Comparison of ENCODE assay signal across 8 cellular contexts in genomic region chrX:85003655-85004244, GRCh38. TPM values are rescaled to one million over a fixed set of nuclear protein-coding genes. Genes with fewer than 3 reads are reported as not detected.
DNase-seq lines count a peak whose midpoint lies in the region; ATAC-seq, FAIRE-seq and TF ChIP-seq lines count a peak whose summit lies in the region.

TSS of gene APOOL (plus strand) at chrX:85003877. CDS start at chrX:85003913, 36 bp downstream.

- H3K79me2 ChIP-seq in keratinocyte (ENCODE audit: control insufficient read depth, insufficient read depth, low read length), result peaks cover 16% of the 10 kb centered on the region

- H3K36me3 ChIP-seq in keratinocyte (ENCODE audit: control insufficient read depth in 2 of 2, extremely low read depth in 1 of 2, insufficient read depth in 2 of 2, low read length in 2 of 2), result no peaks in the 10 kb centered on the region

- H4K20me1 ChIP-seq in keratinocyte (ENCODE audit: control insufficient read depth, extremely low read depth, insufficient read depth, low read length), result no peaks in the 10 kb centered on the region

- H3K27me3 ChIP-seq in keratinocyte (ENCODE audit: control insufficient read depth, extremely low read depth, insufficient read depth, low read length), result no peaks in the 10 kb centered on the region

- peaks cover 3% of the 10 kb centered on the region for H3K4me1 ChIP-seq in keratinocyte (ENCODE audit: control insufficient read depth, extremely low read depth, insufficient read depth, low read length)

- FAIRE-seq in keratinocyte (lab: Jason Lieb, UNC), result no peak

- peak; percentile 95 for ATAC-seq in HG03175 (IDR thresholded peaks at IDR 0.05; ENCODE audit: unreplicated experiment)

- H3K9me1 ChIP-seq in keratinocyte (ENCODE audit: control insufficient read depth, extremely low read depth, insufficient read depth, low read length), result no peaks in the 10 kb centered on the region

- H3K27ac ChIP-seq in keratinocyte (ENCODE audit: control insufficient read depth, insufficient read depth, low read length), result peak within 1 kb of the TSS; percentile 78

- dilution Hi-C loops in keratinocyte (cut with MboI; ENCODE audit: extremely low pct_ligation_motif_present, low sequenced_read_pairs), result no loop called here

- H3K9ac ChIP-seq in keratinocyte (ENCODE audit: control insufficient read depth, extremely low read depth, insufficient read depth, low read length), result peak within 1 kb of the TSS; percentile 85

- H2AFZ ChIP-seq in keratinocyte (ENCODE audit: control insufficient read depth, low read length), result peak within 1 kb of the TSS; percentile 70

- in situ Hi-C loops in GM18951 (cut with MboI; ENCODE audit: low sequenced_read_pairs, unreplicated experiment), result no loop called here

- no peak for TF ChIP-seq CTCF in keratinocyte (optimal IDR thresholded peaks at IDR 0.05 in 1 of 3, IDR thresholded peaks at IDR 0.05 in 1 of 3, conservative IDR thresholded peaks at IDR 0.05 in 1 of 3; ENCODE audit: extremely low read depth in 1 of 3, insufficient read depth in 2 of 3, low read length in 3 of 3)

- no peaks in the 10 kb centered on the region for H3K9me3 ChIP-seq in keratinocyte (ENCODE audit: control insufficient read depth, low read depth, low read length)

- DNase-seq in AG08395 (ENCODE audit: low spot score) (peak; percentile 82), NCI-H345 (lab: John Stamatoyannopoulos, UW) (peak; percentile 90), cerebellar cortex (ENCODE audit: low spot score) (peak; percentile 81), keratinocyte (ENCODE audit: low read depth, low spot score) (peak; percentile 17)
- DNase-seq in activated CD4-positive, CD25-positive, alpha-beta regulatory T cell treated with anti-CD3 and anti-CD28 coated beads, Interleukin-2, amount 50 U/mL, for 16 hours (ENCODE audit: low read depth, low spot score), result peak; percentile 43
- peak; percentile 21 to 61 for DNase-seq in stimulated activated CD4-positive, alpha-beta T cell treated with anti-CD3 and anti-CD28 coated beads, Interleukin-15, amount 100 ng/mL, for 1 hour (ENCODE audit: low read depth in 1 of 2, low spot score in 1 of 2)

- peak within 1 kb of the TSS; percentile 80 for H3K4me2 ChIP-seq in keratinocyte (ENCODE audit: control insufficient read depth, extremely low read depth, insufficient read depth, low read depth, low read length)

- H3K4me3 ChIP-seq in keratinocyte (ENCODE audit: control insufficient read depth in 2 of 3, extremely low read depth in 1 of 3, insufficient read depth in 2 of 3, low read depth in 1 of 3, low read length in 3 of 3), result peak within 1 kb of the TSS; percentile 65 to 74 (median 68)

- TF ChIP-seq POLR2A in GM18951 (IDR thresholded peaks at IDR 0.05; ENCODE audit: extremely low read depth, insufficient read depth, insufficient read length), result peak; percentile 49

RNA-seq across cellular contexts. Expression of gene APOOL, which starts in this region (rescaled TPM):
- 4.4 to 7.2 TPM (median 5.4 TPM) in 3 replicates for polyA plus RNA-seq in keratinocyte
- polyA plus RNA-seq in keratinocyte (2011; ENCODE audit: low read depth), result 3.8 TPM
- 3.6 and 5.7 TPM in 2 replicates for polyA plus RNA-seq in keratinocyte (2011; cell fraction: cytosol; rRNA removed)
- polyA plus RNA-seq in keratinocyte (2011; cell fraction: nucleus; rRNA removed), result 4.2 and 6.0 TPM in 2 replicates
- 6.8 and 8.7 TPM in 2 replicates for polyA plus RNA-seq in keratinocyte (2012; ENCODE audit: low replicate concordance)
- 2.7 to 9.1 TPM (median 4.7 TPM) in 3 replicates for polyA minus RNA-seq in keratinocyte
- polyA minus RNA-seq in keratinocyte (2011; cell fraction: cytosol; rRNA and poly(A)+ RNA removed), result 2.3 TPM
- 2.6 and 8.3 TPM in 2 replicates for polyA minus RNA-seq in keratinocyte (2011; cell fraction: nucleus; rRNA and poly(A)+ RNA removed)

Comparison
In these comparisons a context has a peak if more than half of its experiments do, and no peak if none do; other contexts are left out.
1. Peak in every context shown above with its lines: DNase-seq, ATAC-seq, H3K4me3 ChIP-seq and H3K27ac ChIP-seq.
2. DNase-seq: peak in every context shown above with its lines; median percentile 90 in NCI-H345; 82 in AG08395; 81 in cerebellar cortex; 43 in activated CD4-positive, CD25-positive, alpha-beta regulatory T cell treated with anti-CD3 and anti-CD28 coated beads, Interleukin-2, amount 50 U/mL, for 16 hours; 41 in stimulated activated CD4-positive, alpha-beta T cell treated with anti-CD3 and anti-CD28 coated beads, Interleukin-15, amount 100 ng/mL, for 1 hour; 17 in keratinocyte.